14 cellular contexts compared by ENCODE assay signal in the genomic region with DNA sequence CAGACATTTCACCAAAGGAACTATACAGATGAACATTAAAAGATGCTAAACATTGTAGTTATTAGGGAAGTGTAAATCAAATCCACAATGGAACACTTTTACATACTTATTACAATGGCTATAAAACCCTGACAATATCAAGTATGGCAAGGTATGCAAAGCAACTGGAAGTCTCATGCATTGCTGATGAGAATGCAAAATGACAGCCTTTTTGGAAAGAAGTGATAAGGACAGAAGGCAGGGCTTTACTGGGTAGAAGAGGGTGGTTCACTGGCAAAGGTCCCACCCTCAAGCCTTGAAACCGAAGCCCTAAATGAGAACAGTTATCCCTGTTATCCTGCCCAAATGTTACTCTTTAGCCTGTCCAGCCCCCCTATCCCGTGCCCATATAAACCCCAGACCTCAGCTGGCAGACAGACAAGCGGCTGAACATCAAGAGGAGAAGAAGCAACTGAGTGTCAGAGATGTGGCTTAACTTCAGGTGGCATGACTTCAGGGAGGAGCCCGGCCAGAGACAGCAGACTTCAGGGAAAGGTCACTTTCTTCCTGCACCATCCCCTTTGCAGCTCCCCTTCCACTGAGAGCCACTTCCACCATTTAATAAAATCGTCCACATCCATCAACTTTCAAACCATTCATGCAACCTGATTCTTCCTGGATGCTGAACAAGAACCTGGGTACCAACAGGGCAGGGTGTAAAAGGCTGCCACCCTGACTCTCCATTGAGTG. TPM values are rescaled to one million over a fixed set of nuclear protein-coding genes. Genes with fewer than 3 reads are reported as not detected.
DNase-seq lines count a peak whose midpoint lies in the region; ATAC-seq and TF ChIP-seq lines count a peak whose summit lies in the region.
"Had no signal": no experiment of that assay in that cellular context is flagged by ENCODE, and none has a peak within 500 bp of the region (broad histone marks: within the 10 kb centered on the region; RNA-seq: fewer than 3 reads in every experiment).

No MANE protein-coding gene starts in this region.

- no peaks in the 10 kb centered on the region for H3K9me3 ChIP-seq in tibial nerve
- H3K9me3 ChIP-seq: A549, Peyer's patch, tibial artery had no signal

- no peaks in the 10 kb centered on the region for H3K9me3 Mint-ChIP-seq in activated CD4-positive, alpha-beta T cell treated with anti-CD3 and anti-CD28 coated beads for 36 hours (ENCODE audit: low read depth)
- H3K9me3 Mint-ChIP-seq in activated T-helper 17 cell treated with anti-CD3 and anti-CD28 coated beads, Interleukin-2, amount 50 U/mL, for 72 hours = no peaks in the 10 kb centered on the region
- H3K9me3 Mint-ChIP-seq in natural killer cell treated with Interleukin-12 subunit alpha and Interleukin-12 subunit beta and Interleukin-15 and Interleukin-18, amount 100 ng/mL, for 72 hours = no peaks in the 10 kb centered on the region

- no peak overlapping the region for H3K4me3 ChIP-seq in KMS-11 (IDR thresholded peaks at IDR 0.05; ENCODE audit: insufficient read depth, low read depth, low read length)
- H3K4me3 ChIP-seq in tibial nerve = no peak overlapping the region
- H3K4me3 ChIP-seq: A549, tibial artery had no signal

- TF ChIP-seq CTCF in KMS-11 (conservative IDR thresholded peaks at IDR 0.05; ENCODE audit: low read depth, low read length) = no peak
- TF ChIP-seq CTCF in tibial nerve (IDR thresholded peaks at IDR 0.05) = no peak

- H3K4me3 Mint-ChIP-seq in activated CD4-positive, alpha-beta T cell treated with anti-CD3 and anti-CD28 coated beads for 36 hours = peak overlapping the region; percentile 79
- H3K4me3 Mint-ChIP-seq in activated T-helper 17 cell treated with anti-CD3 and anti-CD28 coated beads, Interleukin-2, amount 50 U/mL, for 72 hours = peak overlapping the region; percentile 93
- peak overlapping the region; percentile 85 for H3K4me3 Mint-ChIP-seq in natural killer cell treated with Interleukin-12 subunit alpha and Interleukin-12 subunit beta and Interleukin-15 and Interleukin-18, amount 100 ng/mL, for 72 hours

- H3K79me2 ChIP-seq in KMS-11 (ENCODE audit: insufficient read depth, low read depth) = no peaks in the 10 kb centered on the region
- H3K79me2 ChIP-seq: parathyroid adenoma had no signal

- H3K4me1 Mint-ChIP-seq in activated CD4-positive, alpha-beta T cell treated with anti-CD3 and anti-CD28 coated beads for 36 hours = peaks cover 78% of the 10 kb centered on the region
- H3K4me1 Mint-ChIP-seq in activated T-helper 17 cell treated with anti-CD3 and anti-CD28 coated beads, Interleukin-2, amount 50 U/mL, for 72 hours = peaks cover 58% of the 10 kb centered on the region
- H3K4me1 Mint-ChIP-seq in natural killer cell treated with Interleukin-12 subunit alpha and Interleukin-12 subunit beta and Interleukin-15 and Interleukin-18, amount 100 ng/mL, for 72 hours (ENCODE audit: low read depth in 2 of 2) = peaks cover 19 to 28% of the 10 kb centered on the region in 2 donors

- TF ChIP-seq POLR2A in tibial nerve (IDR thresholded peaks at IDR 0.05) = no peak

- peak overlapping the region; percentile 93 for H3K4me2 ChIP-seq in KMS-11
- H3K4me2 ChIP-seq: A549 had no signal

- H3K27ac Mint-ChIP-seq in activated CD4-positive, alpha-beta T cell treated with anti-CD3 and anti-CD28 coated beads for 36 hours = peak overlapping the region; percentile 89
- peak overlapping the region; percentile 96 for H3K27ac Mint-ChIP-seq in activated T-helper 17 cell treated with anti-CD3 and anti-CD28 coated beads, Interleukin-2, amount 50 U/mL, for 72 hours
- H3K27ac Mint-ChIP-seq in natural killer cell treated with Interleukin-12 subunit alpha and Interleukin-12 subunit beta and Interleukin-15 and Interleukin-18, amount 100 ng/mL, for 72 hours = peak overlapping the region; percentile 50 to 67

- peaks cover 7% of the 10 kb centered on the region for H3K36me3 Mint-ChIP-seq in activated CD4-positive, alpha-beta T cell treated with anti-CD3 and anti-CD28 coated beads for 36 hours (ENCODE audit: low read depth)
- H3K36me3 Mint-ChIP-seq in activated T-helper 17 cell treated with anti-CD3 and anti-CD28 coated beads, Interleukin-2, amount 50 U/mL, for 72 hours (ENCODE audit: low read depth) = peaks cover 12% of the 10 kb centered on the region
- no peaks in the 10 kb centered on the region for H3K36me3 Mint-ChIP-seq in natural killer cell treated with Interleukin-12 subunit alpha and Interleukin-12 subunit beta and Interleukin-15 and Interleukin-18, amount 100 ng/mL, for 72 hours

- peak overlapping the region; percentile 77 for H3K27ac ChIP-seq in KMS-11
- H3K27ac ChIP-seq in tibial nerve = no peak overlapping the region
- H3K27ac ChIP-seq: A549, parathyroid adenoma, tibial artery had no signal

- no peak for TF ChIP-seq EP300 in tibial nerve (IDR thresholded peaks at IDR 0.05)

- CTCF ChIA-PET in activated CD4-positive, alpha-beta T cell treated with anti-CD3 and anti-CD28 coated beads for 36 hours (lab: Charles Lee) = interaction anchor here (1.5 kb wide), 2 partner anchors 22 to 193 kb away, joined by 4 to 6 read pairs; no protein-coding TSS in a partner anchor

- no peak for ATAC-seq in activated CD4-positive, alpha-beta T cell treated with anti-CD3 and anti-CD28 coated beads for 36 hours
- no peak for ATAC-seq in activated T-helper 17 cell treated with anti-CD3 and anti-CD28 coated beads, Interleukin-2, amount 50 U/mL, for 72 hours (replicated peaks)
- ATAC-seq in natural killer cell treated with Interleukin-12 subunit alpha and Interleukin-12 subunit beta and Interleukin-15 and Interleukin-18, amount 100 ng/mL, for 72 hours = no peak
- ATAC-seq in GM18870 (IDR thresholded peaks at IDR 0.05; ENCODE audit: unreplicated experiment) = no peak
- no peak for ATAC-seq in HG02973 (IDR thresholded peaks at IDR 0.05; ENCODE audit: unreplicated experiment)
- ATAC-seq: A549 had no signal

- H3K36me3 ChIP-seq in KMS-11 (ENCODE audit: insufficient read depth) (no peaks in the 10 kb centered on the region), tibial nerve (no peaks in the 10 kb centered on the region)
- H3K36me3 ChIP-seq: Peyer's patch had no signal

- H4K20me1 ChIP-seq in KMS-11 (ENCODE audit: insufficient read depth) = no peaks in the 10 kb centered on the region

- H3K27me3 ChIP-seq in KMS-11 (ENCODE audit: insufficient read depth, low read depth) = no peaks in the 10 kb centered on the region
- no peaks in the 10 kb centered on the region for H3K27me3 ChIP-seq in tibial nerve
- H3K27me3 ChIP-seq: Peyer's patch, tibial artery had no signal

- H3K4me1 ChIP-seq in KMS-11 (ENCODE audit: low read depth, poor library complexity, severe bottlenecking) (peaks cover 62% of the 10 kb centered on the region), tibial nerve (peaks cover 0 to 16% (median 6%) of the 10 kb centered on the region in 4 donors)
- H3K4me1 ChIP-seq: parathyroid adenoma, tibial artery had no signal

- no peaks in the 10 kb centered on the region for H3K27me3 Mint-ChIP-seq in activated CD4-positive, alpha-beta T cell treated with anti-CD3 and anti-CD28 coated beads for 36 hours
- H3K27me3 Mint-ChIP-seq in activated T-helper 17 cell treated with anti-CD3 and anti-CD28 coated beads, Interleukin-2, amount 50 U/mL, for 72 hours = no peaks in the 10 kb centered on the region
- peaks cover 0 to 3% of the 10 kb centered on the region in 2 donors for H3K27me3 Mint-ChIP-seq in natural killer cell treated with Interleukin-12 subunit alpha and Interleukin-12 subunit beta and Interleukin-15 and Interleukin-18, amount 100 ng/mL, for 72 hours

- intact Hi-C loops in activated CD4-positive, alpha-beta T cell treated with anti-CD3 and anti-CD28 coated beads for 36 hours (cut with DNase I, micrococcal nuclease) = loop anchor here in 1 of 2 experiments (1.0 to 10.0 kb wide), 3 partner anchors 10 to 881 kb away; a partner anchor contains a TSS

- DNase-seq in activated CD4-positive, alpha-beta T cell treated with anti-CD3 and anti-CD28 coated beads for 36 hours = no peak
- no peak for DNase-seq in activated CD4-positive, alpha-beta T cell treated with anti-CD3 and anti-CD28 coated beads for 1 hour
- no peak for DNase-seq in natural killer cell treated with Interleukin-12 subunit alpha and Interleukin-12 subunit beta and Interleukin-15 and Interleukin-18, amount 100 ng/mL, for 72 hours (ENCODE audit: low spot score)
- DNase-seq in tibial nerve (ENCODE audit: low spot score in 2 of 2) = no peak

- POLR2A ChIA-PET in activated CD4-positive, alpha-beta T cell treated with anti-CD3 and anti-CD28 coated beads for 36 hours (lab: Charles Lee) = no interaction called here

- peak overlapping the region; percentile 75 for H2AFZ ChIP-seq in KMS-11 (ENCODE audit: low read depth)
- H2AFZ ChIP-seq: parathyroid adenoma had no signal

- 83 to 91% methylated on average over 5 of the region's 5 CpGs for WGBS in tibial nerve, 2 donors

- H3K9ac ChIP-seq in KMS-11 = peak overlapping the region; percentile 49; the same call in 1 of the 2 replicates
- H3K9ac ChIP-seq: parathyroid adenoma had no signal

RNA-seq across cellular contexts. Expression of a gene that starts 0.7 kb away (rescaled TPM):
- 10 to 100 TPM in 1 of 2 experiments, 1 to 10 TPM in 1; 9.3 to 12.1 TPM for total RNA-seq in activated CD4-positive, alpha-beta T cell treated with anti-CD3 and anti-CD28 coated beads for 36 hours
- 10 to 100 TPM; 13.5 to 18.6 TPM for total RNA-seq in activated T-helper 17 cell treated with anti-CD3 and anti-CD28 coated beads, Interleukin-2, amount 50 U/mL, for 72 hours
- 1 to 10 TPM in 1 of 2 donors, under 1 TPM in 1; 1.00 to 5.3 TPM for total RNA-seq in natural killer cell treated with Interleukin-12 subunit alpha and Interleukin-12 subunit beta and Interleukin-15 and Interleukin-18, amount 100 ng/mL, for 72 hours
- total RNA-seq in tibial nerve = 1 to 10 TPM in 1 of 4 donors, under 1 TPM in 1, not detected in 2; under 0.01 to 2.0 TPM
- total RNA-seq: dermis microvascular lymphatic vessel endothelial cell, HT-29 had no signal

RNA-seq across cellular contexts. Expression of a gene that starts 47.6 kb away (rescaled TPM):
- total RNA-seq in activated CD4-positive, alpha-beta T cell treated with anti-CD3 and anti-CD28 coated beads for 36 hours = 1 to 10 TPM; 8.7 to 9.3 TPM
- total RNA-seq in activated T-helper 17 cell treated with anti-CD3 and anti-CD28 coated beads, Interleukin-2, amount 50 U/mL, for 72 hours = 10 to 100 TPM in 1 of 2 donors, 1 to 10 TPM in 1; 9.9 to 14.5 TPM
- 1 to 10 TPM in 1 of 2 donors, under 1 TPM in 1; 0.64 to 1.8 TPM for total RNA-seq in natural killer cell treated with Interleukin-12 subunit alpha and Interleukin-12 subunit beta and Interleukin-15 and Interleukin-18, amount 100 ng/mL, for 72 hours
- total RNA-seq in tibial nerve = 1 to 10 TPM in 3 of 4 donors, under 1 TPM in 1; 0.98 to 8.5 (median 5.6) TPM
